Comparison of ENCODE assay signal across 8 cellular contexts in the genomic region with DNA sequence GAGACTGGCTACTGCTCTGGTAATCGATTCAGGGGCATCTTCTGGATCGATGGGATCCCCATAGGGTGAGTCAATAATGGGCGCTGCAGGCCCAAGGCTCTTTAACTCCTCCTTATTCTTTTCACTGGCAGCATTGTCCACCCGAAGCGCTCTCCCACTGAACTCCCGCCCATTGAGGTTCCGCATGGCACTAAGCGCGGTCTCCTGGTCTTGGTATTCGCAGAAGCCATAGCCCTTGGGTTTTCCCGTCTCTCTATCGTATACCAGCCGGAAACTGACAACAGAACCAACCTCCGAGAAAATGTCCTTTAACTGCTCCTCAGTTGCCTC.
DNase-seq lines count a peak whose midpoint lies in the region; ATAC-seq lines count a peak whose summit lies in the region.

No MANE protein-coding gene starts in this region.

- peak overlapping the region; percentile 100 for H3K27ac Mint-ChIP-seq in activated naive CD8-positive, alpha-beta T cell

- peaks cover 56% of the 10 kb centered on the region for H3K4me1 Mint-ChIP-seq in activated naive CD8-positive, alpha-beta T cell (ENCODE audit: low read depth)

- no peaks in the 10 kb centered on the region for H3K27me3 Mint-ChIP-seq in activated naive CD8-positive, alpha-beta T cell

- H3K27me3 ChIP-seq in iPS-18a (ENCODE audit: control insufficient read depth, insufficient read depth, low read length): no peaks in the 10 kb centered on the region

- peak overlapping the region; percentile 84 for H3K4me3 ChIP-seq in iPS-18a (ENCODE audit: low read length)

- peak overlapping the region; percentile 88 for H3K9ac ChIP-seq in iPS-18a (ENCODE audit: low read length)

- H3K9me3 ChIP-seq in iPS-18a (ENCODE audit: control insufficient read depth, low read depth, low read length): no peaks in the 10 kb centered on the region

- peaks cover 14% of the 10 kb centered on the region for H3K36me3 Mint-ChIP-seq in activated naive CD8-positive, alpha-beta T cell

- peak overlapping the region; percentile 98 for H3K27ac ChIP-seq in iPS-18a (ENCODE audit: low read length)

- peaks cover 13% of the 10 kb centered on the region for H3K36me3 ChIP-seq in iPS-18a (ENCODE audit: control insufficient read depth, low read depth, low read length)

- H3K4me1 ChIP-seq in iPS-18a (ENCODE audit: control insufficient read depth, low read depth, low read length): no peaks in the 10 kb centered on the region

- ATAC-seq in GM19395 (IDR thresholded peaks at IDR 0.05; ENCODE audit: unreplicated experiment) (peak; percentile 34), HG03432 (IDR thresholded peaks at IDR 0.05; ENCODE audit: unreplicated experiment) (peak; percentile 34)
- ATAC-seq in stimulated activated naive CD8-positive, alpha-beta T cell treated with anti-CD3 and anti-CD28 coated beads, Interleukin-15, Interleukin-2, amounts not matched to agents 100 U/mL and 50 U/mL, for 24 hours: peak; percentile 15

- H3K9me3 Mint-ChIP-seq in activated naive CD8-positive, alpha-beta T cell (ENCODE audit: low read depth): no peaks in the 10 kb centered on the region

- DNase-seq in AG08396 (ENCODE audit: low spot score): peak; percentile 22
- peak; percentile 32 for DNase-seq in stimulated activated naive CD8-positive, alpha-beta T cell treated with anti-CD3 and anti-CD28 coated beads, Interleukin-15, Interleukin-2, amounts not matched to agents 100 U/mL and 50 U/mL, for 24 hours
- DNase-seq in NCI-H524 treated with DMSO at 0.1 percent for 48 hours (lab: John Stamatoyannopoulos, UW): no peak
- no peak for DNase-seq in activated CD8-positive, alpha-beta memory T cell treated with anti-CD3 and anti-CD28 coated beads, Interleukin-2, amount 50 U/mL, for 48 hours

- H3K4me3 Mint-ChIP-seq in activated naive CD8-positive, alpha-beta T cell: peak overlapping the region; percentile 98

Comparison
In these comparisons a context has a peak if more than half of its experiments do, and no peak if none do; other contexts are left out.
1. DNase-seq: peak in AG08396 (single experiment) and stimulated activated naive CD8-positive, alpha-beta T cell treated with anti-CD3 and anti-CD28 coated beads, Interleukin-15, Interleukin-2, amounts not matched to agents 100 U/mL and 50 U/mL, for 24 hours (single experiment); none in NCI-H524 treated with DMSO at 0.1 percent for 48 hours (single experiment) and activated CD8-positive, alpha-beta memory T cell treated with anti-CD3 and anti-CD28 coated beads, Interleukin-2, amount 50 U/mL, for 48 hours (single experiment).
2. Peak in every context shown above with its lines, with median percentiles within 50 percentile points of each other: ATAC-seq.